ENCODE assay signal across 17 cellular contexts in the genomic region with DNA sequence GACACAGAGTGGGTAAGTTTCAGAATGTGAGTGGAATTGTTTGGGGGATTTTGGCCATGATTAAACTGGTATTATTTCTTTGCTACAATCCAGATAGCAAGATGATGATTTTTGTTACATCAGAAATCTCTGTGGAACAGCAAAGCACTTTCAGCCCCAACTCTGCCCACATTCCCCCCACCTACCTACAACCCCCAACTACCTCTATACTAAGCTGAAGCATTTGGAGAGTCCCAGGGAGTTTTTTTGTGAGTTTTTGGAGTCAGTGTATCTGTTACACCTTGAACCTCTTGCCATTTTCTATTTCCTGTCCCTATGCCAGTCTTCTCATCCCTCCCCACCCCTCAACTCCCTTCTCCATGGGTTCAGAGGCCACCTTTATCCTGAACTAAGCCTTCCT. TPM values are rescaled to one million over a fixed set of nuclear protein-coding genes. Genes with fewer than 3 reads are reported as not detected.
A peak's percentile ranks its signal among the peaks of the same experiment; 100 is the strongest.
DNase-seq lines count a peak whose midpoint lies in the region; ATAC-seq, FAIRE-seq and TF ChIP-seq lines count a peak whose summit lies in the region.
"Had no signal": no experiment of that assay in that cellular context is flagged by ENCODE, and none has a peak within 500 bp of the region (broad histone marks: within the 10 kb centered on the region; RNA-seq: fewer than 3 reads in every experiment).

No MANE protein-coding gene starts in this region.

- peaks cover 79% of the 10 kb centered on the region for H3K36me3 Mint-ChIP-seq in activated CD4-positive, alpha-beta T cell treated with anti-CD3 and anti-CD28 coated beads, Interleukin-2, amount 10 ng/mL, durations not matched to agents 24 days and 14 days (ENCODE audit: low read depth)
- H3K36me3 Mint-ChIP-seq in activated naive CD4-positive, alpha-beta T cell treated with anti-CD3 and anti-CD28 coated beads, Interleukin-2, amount 50 U/mL, for 72 hours: peaks cover 43 to 75% of the 10 kb centered on the region in 2 donors

- intact Hi-C loops in activated CD4-positive, alpha-beta T cell treated with anti-CD3 and anti-CD28 coated beads, Interleukin-2, amount 10 ng/mL, durations not matched to agents 24 days and 14 days (cut with micrococcal nuclease): loop anchor here (1.0 kb wide), 3 partner anchors 20 to 53 kb away; no protein-coding TSS in a partner anchor
- intact Hi-C loops in ascending aorta (cut with DNase I): no loop called here

- peaks cover 34% of the 10 kb centered on the region for H3K4me1 Mint-ChIP-seq in activated CD4-positive, alpha-beta T cell treated with anti-CD3 and anti-CD28 coated beads, Interleukin-2, amount 10 ng/mL, durations not matched to agents 24 days and 14 days

- no peak for TF ChIP-seq POLR2A in GM12892 (IDR thresholded peaks at IDR 0.05; ENCODE audit: low read depth, low read length)

- no peaks in the 10 kb centered on the region for H3K9me3 ChIP-seq in neutrophil
- no peaks in the 10 kb centered on the region for H3K9me3 ChIP-seq in ascending aorta
- H3K9me3 ChIP-seq: A549, vagina had no signal

- TF ChIP-seq CTCF in neutrophil (IDR thresholded peaks at IDR 0.05) (no peak), ascending aorta (IDR thresholded peaks at IDR 0.05) (no peak), foreskin keratinocyte (conservative IDR thresholded peaks at IDR 0.05) (no peak)

- H3K36me3 ChIP-seq in neutrophil (peaks cover 11% of the 10 kb centered on the region), ascending aorta (peaks cover 43 to 71% of the 10 kb centered on the region in 2 donors)

- peak; percentile 70 for FAIRE-seq in GM12892 (lab: Jason Lieb, UNC)
- FAIRE-seq: A549, islet of Langerhans had no signal

- H3K4me1 ChIP-seq in neutrophil (ENCODE audit: control insufficient read depth in 1 of 2, insufficient read depth in 1 of 2, low read depth in 1 of 2, low read length in 1 of 2) (peaks cover 53% of the 10 kb centered on the region in 2 experiments), ascending aorta (no peaks in the 10 kb centered on the region), foreskin keratinocyte (no peaks in the 10 kb centered on the region)
- H3K4me1 ChIP-seq: A549 had no signal

- H3K27me3 Mint-ChIP-seq in activated CD4-positive, alpha-beta T cell treated with anti-CD3 and anti-CD28 coated beads, Interleukin-2, amount 10 ng/mL, durations not matched to agents 24 days and 14 days: no peaks in the 10 kb centered on the region

- H3K27ac ChIP-seq in neutrophil (peak overlapping the region; percentile 69), ascending aorta (no peak overlapping the region), foreskin keratinocyte (no peak overlapping the region)
- H3K27ac ChIP-seq: A549, epithelial cell of prostate, GM23248, vagina had no signal

- peak; percentile 44 to 71 for ATAC-seq in activated naive CD4-positive, alpha-beta T cell treated with anti-CD3 and anti-CD28 coated beads, Interleukin-2, amount 50 U/mL, for 72 hours
- no peak for ATAC-seq in GM18517 (IDR thresholded peaks at IDR 0.05; ENCODE audit: unreplicated experiment)
- no peak for ATAC-seq in foreskin keratinocyte
- ATAC-seq: A549 had no signal

- no peak for DNase-seq in activated CD4-positive, alpha-beta T cell treated with anti-CD3 and anti-CD28 coated beads, Interleukin-2, amount 10 ng/mL, durations not matched to agents 24 days and 14 days
- no peak for DNase-seq in activated CD4-positive, alpha-beta T cell treated with anti-CD3 and anti-CD28 coated beads, Interleukin-2, amount 50 U/mL, for 4 hours
- DNase-seq in GM12892 (ENCODE audit: insufficient read length) (no peak), ascending aorta (ENCODE audit: low spot score in 2 of 2) (no peak), foreskin keratinocyte (no peak)
- no peak for DNase-seq in activated naive CD4-positive, alpha-beta T cell treated with anti-CD3 and anti-CD28 coated beads, Interleukin-2, amount 50 U/mL, for 72 hours (ENCODE audit: low spot score in 2 of 2)
- DNase-seq: activated CD4-positive, alpha-beta T cell treated with anti-CD3 and anti-CD28 coated beads for 1 hour; cerebellar nuclear complex; GM23248; NCI-H2029; NCI-H524 treated with DMSO at 0.1 percent for 48 hours had no signal

- no peaks in the 10 kb centered on the region for H3K9me3 Mint-ChIP-seq in activated CD4-positive, alpha-beta T cell treated with anti-CD3 and anti-CD28 coated beads, Interleukin-2, amount 10 ng/mL, durations not matched to agents 24 days and 14 days
- H3K9me3 Mint-ChIP-seq in activated naive CD4-positive, alpha-beta T cell treated with anti-CD3 and anti-CD28 coated beads, Interleukin-2, amount 50 U/mL, for 72 hours: no peaks in the 10 kb centered on the region

- H3K4me3 Mint-ChIP-seq in activated CD4-positive, alpha-beta T cell treated with anti-CD3 and anti-CD28 coated beads, Interleukin-2, amount 10 ng/mL, durations not matched to agents 24 days and 14 days: peak overlapping the region; percentile 22

- H3K4me3 ChIP-seq in neutrophil (ENCODE audit: low read depth in 1 of 2, low read length in 1 of 2) (no peak overlapping the region), ascending aorta (no peak overlapping the region)
- H3K4me3 ChIP-seq: A549, GM23248, vagina had no signal

- H3K27ac Mint-ChIP-seq in activated CD4-positive, alpha-beta T cell treated with anti-CD3 and anti-CD28 coated beads, Interleukin-2, amount 10 ng/mL, durations not matched to agents 24 days and 14 days: peak overlapping the region; percentile 96
- peak overlapping the region; percentile 93 to 100 for H3K27ac Mint-ChIP-seq in activated naive CD4-positive, alpha-beta T cell treated with anti-CD3 and anti-CD28 coated beads, Interleukin-2, amount 50 U/mL, for 72 hours

- H3K27me3 ChIP-seq in neutrophil (no peaks in the 10 kb centered on the region), ascending aorta (no peaks in the 10 kb centered on the region), foreskin keratinocyte (no peaks in the 10 kb centered on the region)
- H3K27me3 ChIP-seq: vagina had no signal

RNA-seq across cellular contexts. Expression of a gene that starts 24.8 kb away (rescaled TPM):
- 65.7 and 68.1 TPM in 2 replicates for total RNA-seq in activated CD4-positive, alpha-beta T cell treated with anti-CD3 and anti-CD28 coated beads, Interleukin-2, amount 10 ng/mL, durations not matched to agents 24 days and 14 days
- 13.8 TPM for polyA plus RNA-seq in GM12892 (2012; ENCODE audit: missing spikeins)
- total RNA-seq in activated naive CD4-positive, alpha-beta T cell treated with anti-CD3 and anti-CD28 coated beads, Interleukin-2, amount 50 U/mL, for 72 hours: 10 to 100 TPM; 18.7 to 39.7 TPM
- total RNA-seq in ascending aorta (29.8 TPM), foreskin keratinocyte (35.3 and 35.9 TPM in 2 replicates)
- 13.3 and 16.8 TPM in 2 replicates for polyA plus RNA-seq in foreskin keratinocyte

RNA-seq across cellular contexts. Expression of a gene that starts 24.9 kb away (rescaled TPM):
- 119 and 120 TPM in 2 replicates for total RNA-seq in activated CD4-positive, alpha-beta T cell treated with anti-CD3 and anti-CD28 coated beads, Interleukin-2, amount 10 ng/mL, durations not matched to agents 24 days and 14 days
- polyA plus RNA-seq in GM12892 (2012; ENCODE audit: missing spikeins): 10.4 TPM
- 10 to 100 TPM; 51.3 to 65.2 TPM for total RNA-seq in activated naive CD4-positive, alpha-beta T cell treated with anti-CD3 and anti-CD28 coated beads, Interleukin-2, amount 50 U/mL, for 72 hours
- total RNA-seq in ascending aorta (6.7 TPM), foreskin keratinocyte (11.6 and 12.3 TPM in 2 replicates)
- 5.6 and 6.3 TPM in 2 replicates for polyA plus RNA-seq in foreskin keratinocyte

RNA-seq across cellular contexts. Expression of a gene that starts 45.0 kb away (rescaled TPM):
- 34.7 and 35.5 TPM in 2 replicates for total RNA-seq in activated CD4-positive, alpha-beta T cell treated with anti-CD3 and anti-CD28 coated beads, Interleukin-2, amount 10 ng/mL, durations not matched to agents 24 days and 14 days
- 13.7 TPM for polyA plus RNA-seq in GM12892 (2012; ENCODE audit: missing spikeins)
- total RNA-seq in activated naive CD4-positive, alpha-beta T cell treated with anti-CD3 and anti-CD28 coated beads, Interleukin-2, amount 50 U/mL, for 72 hours: 10 to 100 TPM; 21.9 to 37.8 TPM
- 20.1 TPM for total RNA-seq in ascending aorta
- 21.5 and 23.2 TPM in 2 replicates for total RNA-seq in foreskin keratinocyte
- polyA plus RNA-seq in foreskin keratinocyte: 7.4 and 8.0 TPM in 2 replicates

Comparison
In these comparisons a context has a peak if more than half of its experiments do, and no peak if none do; other contexts are left out.
1. ATAC-seq: peak in activated naive CD4-positive, alpha-beta T cell treated with anti-CD3 and anti-CD28 coated beads, Interleukin-2, amount 50 U/mL, for 72 hours (2 of 2); none in GM18517 (single experiment) and foreskin keratinocyte (single experiment).